Comparison of ENCODE assay signal across 21 cellular contexts in the genomic region with DNA sequence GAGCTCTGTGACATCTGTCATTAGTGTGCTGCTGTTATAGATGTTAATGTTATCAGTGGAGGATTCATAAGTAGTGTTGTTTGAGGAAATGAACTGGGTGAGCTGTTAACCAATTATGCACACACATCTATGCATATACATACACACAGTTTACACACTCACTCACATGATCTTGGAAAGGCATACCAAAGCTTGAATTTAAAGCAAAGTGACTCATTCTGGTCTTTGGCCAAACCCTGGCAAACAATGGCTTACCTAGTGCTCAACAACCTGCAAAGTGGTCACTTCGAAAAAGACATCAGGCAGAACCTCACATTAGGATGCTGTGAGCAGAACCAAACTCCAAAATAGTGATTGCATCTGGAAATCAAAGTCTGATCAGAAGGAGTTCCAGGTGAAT.
DNase-seq lines count a peak whose midpoint lies in the region; ATAC-seq and TF ChIP-seq lines count a peak whose summit lies in the region.
"Had no signal": no experiment of that assay in that cellular context is flagged by ENCODE, and none has a peak within 500 bp of the region (broad histone marks: within the 10 kb centered on the region; RNA-seq: fewer than 3 reads in every experiment).

No MANE protein-coding gene starts in this region.

- H3K4me1 Mint-ChIP-seq in naive thymus-derived CD8-positive, alpha-beta T cell: no peaks in the 10 kb centered on the region
- H3K4me1 Mint-ChIP-seq: IgD-negative memory B cell had no signal

- in situ Hi-C loops in astrocyte of the spinal cord (cut with HindIII; ENCODE audit: low sequenced_read_pairs): no loop called here

- peaks cover 8 to 45% (median 13%) of the 10 kb centered on the region in 9 donors for H3K9me3 Mint-ChIP-seq in naive thymus-derived CD8-positive, alpha-beta T cell

- peak; percentile 6 for DNase-seq in A172 (ENCODE audit: low spot score)
- DNase-seq in HPDE6-E6E7 (ENCODE audit: extremely low spot score): peak; percentile 2
- DNase-seq in NCI-H69 (lab: John Stamatoyannopoulos, UW): peak; percentile 33
- DNase-seq in astrocyte of the spinal cord (ENCODE audit: low read depth, low spot score): peak; percentile 3
- no peak for DNase-seq in naive thymus-derived CD8-positive, alpha-beta T cell
- DNase-seq in SKM-1 (lab: John Stamatoyannopoulos, UW; ENCODE audit: unreplicated experiment): no peak
- DNase-seq: BE2C, DMS79, H7, MM.1S, NCI-H1048, NCI-H1436 treated with DMSO at 0.1 percent for 48 hours, NCI-H1930, NCI-H2227 treated with DMSO at 0.1 percent for 48 hours, NCI-H510A, NCI-H748 treated with DMSO at 0.1 percent for 48 hours, SHP77 treated with DMSO at 0.1 percent for 48 hours, SK-N-SH had no signal

- POLR2A ChIA-PET in naive thymus-derived CD8-positive, alpha-beta T cell (lab: Charles Lee): no interaction called here

- H3K27ac Mint-ChIP-seq in naive thymus-derived CD8-positive, alpha-beta T cell: no peak overlapping the region
- H3K27ac Mint-ChIP-seq: IgD-negative memory B cell had no signal

- no peak for ATAC-seq in naive thymus-derived CD8-positive, alpha-beta T cell
- ATAC-seq in HG02642 (IDR thresholded peaks at IDR 0.05; ENCODE audit: poor library complexity, unreplicated experiment) (no peak), HG03139 (IDR thresholded peaks at IDR 0.05; ENCODE audit: unreplicated experiment) (no peak)

- TF ChIP-seq CTCF in astrocyte of the spinal cord (IDR thresholded peaks at IDR 0.05; ENCODE audit: low read depth, low read length): no peak

- no peaks in the 10 kb centered on the region for H3K27me3 Mint-ChIP-seq in naive thymus-derived CD8-positive, alpha-beta T cell
- H3K27me3 Mint-ChIP-seq: IgD-negative memory B cell had no signal

- no peaks in the 10 kb centered on the region for H3K36me3 Mint-ChIP-seq in naive thymus-derived CD8-positive, alpha-beta T cell
- H3K36me3 Mint-ChIP-seq: IgD-negative memory B cell had no signal

- no peak overlapping the region for H3K4me3 Mint-ChIP-seq in naive thymus-derived CD8-positive, alpha-beta T cell
- H3K4me3 Mint-ChIP-seq: IgD-negative memory B cell had no signal

- no peak overlapping the region for H3K4me3 ChIP-seq in astrocyte of the spinal cord (ENCODE audit: low read depth, low read length)

Comparison
In these comparisons a context has a peak if more than half of its experiments do, and no peak if none do; other contexts are left out.
1. DNase-seq: peak in A172 (single experiment), HPDE6-E6E7 (single experiment), NCI-H69 (single experiment) and astrocyte of the spinal cord (single experiment); none in naive thymus-derived CD8-positive, alpha-beta T cell (0 of 10) and SKM-1 (single experiment).